ENCODE assay signal across 20 cellular contexts in genomic region chr7:101861223-101861775, GRCh38. TPM values are rescaled to one million over a fixed set of nuclear protein-coding genes. Genes with fewer than 3 reads are reported as not detected.
DNase-seq lines count a peak whose midpoint lies in the region; ATAC-seq and TF ChIP-seq lines count a peak whose summit lies in the region.
"Had no signal": no experiment of that assay in that cellular context is flagged by ENCODE, and none has a peak within 500 bp of the region (broad histone marks: within the 10 kb centered on the region; RNA-seq: fewer than 3 reads in every experiment).

No MANE protein-coding gene starts in this region.

- H3K36me3 ChIP-seq in cardiac muscle cell (no peaks in the 10 kb centered on the region), SU-DHL-6 (ENCODE audit: low read length) (no peaks in the 10 kb centered on the region; the same call in 1 of the 2 replicates)

- H4K20me1 ChIP-seq in SU-DHL-6 (ENCODE audit: low read depth, low read length), result no peaks in the 10 kb centered on the region

- H3K9me3 ChIP-seq in cardiac muscle cell (ENCODE audit: low read depth) (no peaks in the 10 kb centered on the region), SU-DHL-6 (ENCODE audit: insufficient read depth, low read length) (no peaks in the 10 kb centered on the region)

- H3K4me2 ChIP-seq in SU-DHL-6 (ENCODE audit: low read depth, low read length, poor library complexity, severe bottlenecking), result peak overlapping the region; percentile 90

- H3K9ac ChIP-seq in SU-DHL-6 (ENCODE audit: low read length), result peak overlapping the region; percentile 77

- H3K27me3 Mint-ChIP-seq in memory B cell, result no peaks in the 10 kb centered on the region
- no peaks in the 10 kb centered on the region for H3K27me3 Mint-ChIP-seq in stimulated activated naive B cell treated with anti-CD40 and anti-IgM and Interleukin-4, amounts not matched to agents 10 μg/mL and 1 μg/mL and 100 μg/mL, for 72 hours

- H3K4me3 ChIP-seq in cardiac muscle cell (no peak overlapping the region), SU-DHL-6 (ENCODE audit: insufficient read depth, low read length, poor library complexity, severe bottlenecking) (peak overlapping the region; percentile 36)

- no peaks in the 10 kb centered on the region for H3K27me3 ChIP-seq in cardiac muscle cell
- no peaks in the 10 kb centered on the region for H3K27me3 ChIP-seq in SU-DHL-6 (ENCODE audit: low read length)
- H3K27me3 ChIP-seq: foreskin keratinocyte had no signal

- H3F3A ChIP-seq in SU-DHL-6 (ENCODE audit: insufficient read depth), result peaks cover 98% of the 10 kb centered on the region

- peaks cover 34% of the 10 kb centered on the region for H3K4me1 ChIP-seq in cardiac muscle cell (ENCODE audit: low read depth)
- H3K4me1 ChIP-seq: foreskin keratinocyte had no signal

- H3K27ac Mint-ChIP-seq in memory B cell, result peak overlapping the region; percentile 72
- peak overlapping the region; percentile 84 for H3K27ac Mint-ChIP-seq in stimulated activated naive B cell treated with anti-CD40 and anti-IgM and Interleukin-4, amounts not matched to agents 10 μg/mL and 1 μg/mL and 100 μg/mL, for 72 hours
- H3K27ac Mint-ChIP-seq: activated T-cell treated with anti-CD3 and anti-CD28 coated beads, Interleukin-2, amount 50 U/mL, for 72 hours had no signal

- peak overlapping the region; percentile 34 for H3K27ac ChIP-seq in cardiac muscle cell
- peak overlapping the region; percentile 97 for H3K27ac ChIP-seq in SU-DHL-6 (ENCODE audit: low read depth, low read length)
- H3K27ac ChIP-seq: C4-2B, foreskin keratinocyte, RWPE1 had no signal

- ATAC-seq in Right ventricle myocardium inferior (no peak), memory B cell (ENCODE audit: low read depth) (no peak), GM21515 (IDR thresholded peaks at IDR 0.05; ENCODE audit: unreplicated experiment) (no peak), GM21619 (IDR thresholded peaks at IDR 0.05; ENCODE audit: unreplicated experiment) (no peak), GM19324 (IDR thresholded peaks at IDR 0.05; ENCODE audit: low FRiP score, unreplicated experiment) (no peak)
- no peak for ATAC-seq in stimulated activated naive B cell treated with anti-CD40 and anti-IgM and Interleukin-4, amounts not matched to agents 10 μg/mL and 1 μg/mL and 100 μg/mL, for 72 hours (replicated peaks)
- ATAC-seq: activated T-cell treated with anti-CD3 and anti-CD28 coated beads, Interleukin-2, amount 50 U/mL, for 72 hours; foreskin keratinocyte had no signal

- peaks cover 71% of the 10 kb centered on the region for H3K79me2 ChIP-seq in SU-DHL-6 (ENCODE audit: insufficient read depth, low read length)

- no peak for DNase-seq in cardiac muscle cell (ENCODE audit: low read depth in 1 of 2, low spot score in 1 of 2)
- DNase-seq in Right ventricle myocardium inferior (ENCODE audit: missing footprints), result no peak
- no peak for DNase-seq in memory B cell (ENCODE audit: low spot score in 2 of 2)
- no peak for DNase-seq in stimulated activated naive B cell treated with anti-CD40 and anti-IgM and Interleukin-4, amounts not matched to agents 10 μg/mL and 1 μg/mL and 100 μg/mL, for 72 hours
- DNase-seq: activated CD4-positive, CD25-positive, alpha-beta regulatory T cell treated with anti-CD3 and anti-CD28 coated beads, Interleukin-2, amount 50 U/mL, for 72 hours; activated naive CD4-positive, alpha-beta T cell treated with anti-CD3 and anti-CD28 coated beads, Interleukin-2, amount 50 U/mL, for 16 hours; activated T-cell treated with anti-CD3 and anti-CD28 coated beads, Interleukin-2, amount 50 U/mL, for 72 hours; effector CD4-positive, alpha-beta T cell; erythroblast; foreskin keratinocyte; hypothalamus; mammary epithelial cell; NCI-H1417 treated with DMSO at 0.1 percent for 48 hours; NCI-H524 had no signal

- no peak overlapping the region for H2AFZ ChIP-seq in SU-DHL-6 (ENCODE audit: low read depth, low read length, severe bottlenecking)

- intact Hi-C loops in Right ventricle myocardium inferior (cut with DNase I), result loop anchor here (2.0 kb wide), 1 partner anchor 20 kb away; no protein-coding TSS in a partner anchor

- TF ChIP-seq CTCF in cardiac muscle cell (IDR thresholded peaks at IDR 0.05; ENCODE audit: low read depth, low read length) (no peak), SU-DHL-6 (IDR thresholded peaks at IDR 0.05; ENCODE audit: insufficient read depth, low read length, poor library complexity, severe bottlenecking) (no peak)

- H3K4me3 Mint-ChIP-seq in memory B cell, result peak overlapping the region; percentile 21
- peak overlapping the region in 1 of 2 donors; percentile 45 for H3K4me3 Mint-ChIP-seq in stimulated activated naive B cell treated with anti-CD40 and anti-IgM and Interleukin-4, amounts not matched to agents 10 μg/mL and 1 μg/mL and 100 μg/mL, for 72 hours
- H3K4me3 Mint-ChIP-seq: activated T-cell treated with anti-CD3 and anti-CD28 coated beads, Interleukin-2, amount 50 U/mL, for 72 hours had no signal

- H3K36me3 Mint-ChIP-seq in memory B cell, result peaks cover 3% of the 10 kb centered on the region
- H3K36me3 Mint-ChIP-seq in stimulated activated naive B cell treated with anti-CD40 and anti-IgM and Interleukin-4, amounts not matched to agents 10 μg/mL and 1 μg/mL and 100 μg/mL, for 72 hours, result peaks cover 4 to 8% of the 10 kb centered on the region in 2 donors

- peaks cover 39% of the 10 kb centered on the region for H3K4me1 Mint-ChIP-seq in memory B cell
- peaks cover 38 to 59% of the 10 kb centered on the region in 2 donors for H3K4me1 Mint-ChIP-seq in stimulated activated naive B cell treated with anti-CD40 and anti-IgM and Interleukin-4, amounts not matched to agents 10 μg/mL and 1 μg/mL and 100 μg/mL, for 72 hours

- H3K9me3 Mint-ChIP-seq in memory B cell, result no peaks in the 10 kb centered on the region
- no peaks in the 10 kb centered on the region for H3K9me3 Mint-ChIP-seq in stimulated activated naive B cell treated with anti-CD40 and anti-IgM and Interleukin-4, amounts not matched to agents 10 μg/mL and 1 μg/mL and 100 μg/mL, for 72 hours
- H3K9me3 Mint-ChIP-seq: activated T-cell treated with anti-CD3 and anti-CD28 coated beads, Interleukin-2, amount 50 U/mL, for 72 hours had no signal

- no peaks in the 10 kb centered on the region for H3K9me2 ChIP-seq in SU-DHL-6 (replicated peaks; ENCODE audit: insufficient read depth, low read length)

RNA-seq across cellular contexts. Expression of gene CUX1, which starts 43.9 kb away (rescaled TPM):
- total RNA-seq in cardiac muscle cell, result 71.7 and 85.3 TPM in 2 replicates
- polyA plus RNA-seq in cardiac muscle cell, result 66.6 and 67.7 TPM in 2 replicates
- total RNA-seq in Right ventricle myocardium inferior, result 107 TPM
